ENCODE assay signal across 29 cellular contexts in genomic region chr2:85477884-85478283, GRCh38. TPM values are rescaled to one million over a fixed set of nuclear protein-coding genes. Genes with fewer than 3 reads are reported as not detected.
"Had no signal": no experiment of that assay in that cellular context is flagged by ENCODE, and none has a peak within 500 bp of the region (broad histone marks: within the 10 kb centered on the region; RNA-seq: fewer than 3 reads in every experiment).

No MANE protein-coding gene starts in this region.

- H3K9me3 ChIP-seq: neutrophil, pancreas, psoas muscle, spleen, stomach, thoracic aorta, thyroid gland, tibial nerve, upper lobe of left lung, vagina had no signal

- H3K4me2 ChIP-seq: smooth muscle cell had no signal

- H3K36me3 ChIP-seq: neutrophil, pancreas, spleen, stomach, thoracic aorta, thyroid gland, tibial nerve, upper lobe of left lung, vagina had no signal

- FAIRE-seq: pancreas, urothelium cell line had no signal

- H3K4me1 ChIP-seq: psoas muscle, spleen, stomach, tibial nerve, upper lobe of left lung, vagina had no signal

- H3K4me3 ChIP-seq: pancreas, psoas muscle, skin epidermis, smooth muscle cell, spleen, stomach, thoracic aorta, thyroid gland, tibial nerve, upper lobe of left lung, vagina had no signal

- H3K27me3 ChIP-seq: neutrophil, pancreas, spleen, stomach, thyroid gland, tibial nerve, upper lobe of left lung, vagina had no signal

- ATAC-seq: naive thymus-derived CD8-positive, alpha-beta T cell; natural killer cell treated with Interleukin-12 subunit alpha and Interleukin-12 subunit beta and Interleukin-15 and Interleukin-18, amount 100 ng/mL, for 72 hours; pancreas; psoas muscle; right cardiac atrium; sciatic nerve; stimulated activated memory B cell treated with anti-CD40 and anti-IgM and Interleukin-4, amounts not matched to agents 10 μg/mL and 1 μg/mL and 100 μg/mL, for 72 hours had no signal

- H3K27ac ChIP-seq: neutrophil, pancreas, psoas muscle, skin epidermis, spleen, stomach, thoracic aorta, thyroid gland, tibial nerve, upper lobe of left lung, vagina had no signal

- DNase-seq: naive B cell; naive thymus-derived CD8-positive, alpha-beta T cell; nephron progenitor cell; nucleus accumbens; pancreas; psoas muscle; right cardiac atrium; stimulated activated CD4-positive, alpha-beta T cell treated with anti-CD3 and anti-CD28 coated beads, Interleukin-12 subunit alpha, Interleukin-12 subunit beta, amount 100 ng/mL, for 4 hours; stimulated activated CD4-positive, alpha-beta T cell treated with anti-CD3 and anti-CD28 coated beads, Interleukin-1b, Interleukin-23, amount 100 ng/mL, for 48 hours; stimulated activated CD4-positive, alpha-beta T cell treated with anti-CD3 and anti-CD28 coated beads, Interleukin-4, amount 100 ng/mL, for 1 hour; stimulated activated CD4-positive, alpha-beta T cell treated with anti-CD3 and anti-CD28 coated beads, Interleukin-4, amount 100 ng/mL, for 4 hours; stimulated activated CD8-positive, alpha-beta memory T cell treated with anti-CD3 and anti-CD28 coated beads, Interleukin-4, amount 100 ng/mL, for 48 hours; stimulated activated naive CD4-positive, alpha-beta T cell treated with Interleukin-2 at 50 U/mL for 16 hours; stomach; thyroid gland; trophoblast cell; upper lobe of left lung had no signal

RNA-seq across cellular contexts. Expression of gene SH2D6, which starts 59.4 kb away (rescaled TPM):
- total RNA-seq: omental fat pad, smooth muscle cell, thoracic aorta, vagina had no signal
- polyA plus RNA-seq: naive thymus-derived CD8-positive, alpha-beta T cell; smooth muscle cell had no signal
